Comparison of ENCODE assay signal across 11 cellular contexts in genomic region chr17:29150191-29150590, GRCh38. TPM values are rescaled to one million over a fixed set of nuclear protein-coding genes. Genes with fewer than 3 reads are reported as not detected.
DNase-seq lines count a peak whose midpoint lies in the region; ATAC-seq and TF ChIP-seq lines count a peak whose summit lies in the region.
"Had no signal": no experiment of that assay in that cellular context is flagged by ENCODE, and none has a peak within 500 bp of the region (broad histone marks: within the 10 kb centered on the region; RNA-seq: fewer than 3 reads in every experiment).

No MANE protein-coding gene starts in this region.

- no peaks in the 10 kb centered on the region for H3K27me3 ChIP-seq in heart right ventricle
- H3K27me3 ChIP-seq in body of pancreas, result no peaks in the 10 kb centered on the region
- no peaks in the 10 kb centered on the region for H3K27me3 ChIP-seq in lower lobe of right lung (ENCODE audit: low read depth)
- H3K27me3 ChIP-seq in upper lobe of left lung, result no peaks in the 10 kb centered on the region
- H3K27me3 ChIP-seq: uterus had no signal

- ATAC-seq in heart right ventricle (no peak), Right ventricle myocardium inferior (no peak), body of pancreas (no peak), lower lobe of right lung (no peak), upper lobe of left lung (ENCODE audit: low FRiP score in 2 of 2) (no peak), HG03520 (IDR thresholded peaks at IDR 0.05; ENCODE audit: unreplicated experiment) (no peak)

- H3K36me3 ChIP-seq in heart right ventricle (no peaks in the 10 kb centered on the region), body of pancreas (replicated peaks in 1 of 2; ENCODE audit: insufficient read depth in 1 of 2, low read depth in 2 of 2) (no peaks in the 10 kb centered on the region), lower lobe of right lung (no peaks in the 10 kb centered on the region), upper lobe of left lung (no peaks in the 10 kb centered on the region)
- H3K36me3 ChIP-seq: uterus had no signal

- DNase-seq in heart right ventricle, result no peak
- no peak for DNase-seq in Right ventricle myocardium inferior (ENCODE audit: missing footprints)
- DNase-seq in body of pancreas, result peak in 2 of 4 donors; percentile 37 to 43
- no peak for DNase-seq in lower lobe of right lung
- no peak for DNase-seq in upper lobe of left lung
- no peak for DNase-seq in COR-L47 (lab: John Stamatoyannopoulos, UW)
- DNase-seq in effector CD8-positive, alpha-beta T cell (lab: John Stamatoyannopoulos, UW), result no peak
- DNase-seq: cerebellar nuclear complex; stimulated activated CD4-positive, alpha-beta T cell treated with anti-CD3 and anti-CD28 coated beads, Interleukin-4, amount 100 ng/mL, for 1 hour had no signal

- H3K27ac ChIP-seq in heart right ventricle (peak overlapping the region in 6 of 10 donors; percentile 13 to 89 (median 80)), body of pancreas (peak overlapping the region in 3 of 4 donors; percentile 58 to 85 (median 68)), lower lobe of right lung (peak overlapping the region; percentile 86), upper lobe of left lung (peak overlapping the region in 3 of 4 donors; percentile 86 to 88 (median 88))

- H3K9me3 ChIP-seq in heart right ventricle (no peaks in the 10 kb centered on the region), body of pancreas (no peaks in the 10 kb centered on the region), lower lobe of right lung (no peaks in the 10 kb centered on the region), upper lobe of left lung (no peaks in the 10 kb centered on the region)
- H3K9me3 ChIP-seq: uterus had no signal

- H3K4me3 ChIP-seq in heart right ventricle, result no peak overlapping the region
- H3K4me3 ChIP-seq in body of pancreas, result no peak overlapping the region
- no peak overlapping the region for H3K4me3 ChIP-seq in lower lobe of right lung
- H3K4me3 ChIP-seq in upper lobe of left lung, result no peak overlapping the region
- H3K4me3 ChIP-seq: uterus had no signal

- TF ChIP-seq EP300 in upper lobe of left lung (IDR thresholded peaks at IDR 0.05), result no peak

- H3K4me1 ChIP-seq in heart right ventricle, result peaks cover 12 to 73% (median 47%) of the 10 kb centered on the region in 9 donors
- peaks cover 70% of the 10 kb centered on the region for H3K4me1 ChIP-seq in body of pancreas
- peaks cover 61% of the 10 kb centered on the region for H3K4me1 ChIP-seq in lower lobe of right lung
- peaks cover 41 to 51% (median 45%) of the 10 kb centered on the region in 4 donors for H3K4me1 ChIP-seq in upper lobe of left lung

- TF ChIP-seq POLR2A in body of pancreas (IDR thresholded peaks at IDR 0.05) (no peak), upper lobe of left lung (IDR thresholded peaks at IDR 0.05) (no peak)

- TF ChIP-seq CTCF in heart right ventricle (IDR thresholded peaks at IDR 0.05), result no peak
- no peak for TF ChIP-seq CTCF in body of pancreas (IDR thresholded peaks at IDR 0.05)
- TF ChIP-seq CTCF in lower lobe of right lung (IDR thresholded peaks at IDR 0.05), result no peak
- no peak for TF ChIP-seq CTCF in upper lobe of left lung (IDR thresholded peaks at IDR 0.05)

- intact Hi-C loops in heart right ventricle (cut with DNase I), result loop anchor here in 2 of 10 donors (5.0 to 10.0 kb wide), 2 partner anchors 67 to 135 kb away; no protein-coding TSS in a partner anchor
- intact Hi-C loops in Right ventricle myocardium inferior (cut with DNase I), result no loop called here
- intact Hi-C loops in body of pancreas (cut with DNase I), result loop anchor here (5.0 kb wide), 1 partner anchor 67 kb away; no protein-coding TSS in a partner anchor
- intact Hi-C loops in lower lobe of right lung (cut with DNase I), result no loop called here

- WGBS in heart right ventricle, 2 donors, result 78 to 91% methylated on average over 2 of the region's 2 CpGs
- WGBS in body of pancreas, 2 donors, result 67% methylated on average over 2 of the region's 2 CpGs; no CpG with 5 or more reads in 1 of the 2 donors
- 63 to 82% methylated on average over 2 of the region's 2 CpGs for WGBS in upper lobe of left lung, 2 donors

RNA-seq across cellular contexts. Expression of gene MYO18A, which starts 30.0 kb away (rescaled TPM):
- total RNA-seq in heart right ventricle, result 100 to 1,000 TPM; 217 to 408 (median 327) TPM
- polyA plus RNA-seq in heart right ventricle, result 100 to 1,000 TPM in 1 of 2 donors, 10 to 100 TPM in 1; 61.4 to 442 TPM
- 373 TPM for total RNA-seq in Right ventricle myocardium inferior
- total RNA-seq in body of pancreas, result 10 to 100 TPM; 45.4 to 73.2 TPM
- total RNA-seq in lower lobe of right lung, result 59.5 TPM
- 100 to 1,000 TPM in 1 of 6 donors, 10 to 100 TPM in 5; 37.4 to 214 (median 67.4) TPM for total RNA-seq in upper lobe of left lung
